1 cellular context compared by ENCODE assay signal in the genomic region with DNA sequence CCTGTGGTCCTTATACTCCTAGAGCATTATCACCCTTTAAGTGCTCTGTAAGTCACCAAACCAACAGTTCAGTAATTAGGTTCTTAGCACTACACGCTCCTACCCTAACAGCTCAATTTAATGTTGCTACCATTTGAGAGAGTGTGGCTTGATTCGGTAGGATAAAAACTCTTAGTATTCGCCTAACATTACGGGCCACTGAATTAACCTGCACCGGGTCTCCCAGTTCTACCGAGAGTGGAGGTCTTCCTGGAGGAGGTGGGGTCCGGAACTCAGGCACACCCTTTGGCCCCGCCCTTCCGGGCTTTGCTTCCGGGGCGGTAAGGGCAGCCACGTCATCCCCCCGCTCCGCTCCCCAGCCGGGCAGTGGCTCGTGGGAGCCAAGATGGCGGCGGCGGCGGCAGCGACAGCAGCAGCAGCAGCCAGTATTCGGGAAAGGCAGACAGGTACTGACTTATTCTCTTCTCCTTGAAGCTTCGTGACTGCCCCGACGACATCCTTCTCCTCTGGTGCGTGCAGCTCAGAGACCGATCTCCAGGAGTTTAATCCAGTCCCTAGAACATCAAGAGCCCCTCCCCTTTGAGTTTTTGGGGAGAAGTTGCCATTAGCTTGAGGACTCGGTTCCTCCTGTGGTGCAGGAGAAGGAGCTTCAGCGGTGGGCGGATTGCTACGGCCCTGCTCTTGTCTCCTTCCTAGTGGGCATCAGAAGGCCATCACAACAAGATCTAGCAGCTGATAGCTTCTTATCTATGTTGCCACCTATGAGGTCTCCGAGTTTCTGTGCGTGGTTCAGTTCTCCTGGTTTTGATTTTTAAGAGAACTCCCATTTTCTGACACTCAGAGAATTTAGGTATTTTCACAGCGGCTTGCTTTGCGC.
TF ChIP-seq lines count a peak whose summit lies in the region.

A gene with protein sequence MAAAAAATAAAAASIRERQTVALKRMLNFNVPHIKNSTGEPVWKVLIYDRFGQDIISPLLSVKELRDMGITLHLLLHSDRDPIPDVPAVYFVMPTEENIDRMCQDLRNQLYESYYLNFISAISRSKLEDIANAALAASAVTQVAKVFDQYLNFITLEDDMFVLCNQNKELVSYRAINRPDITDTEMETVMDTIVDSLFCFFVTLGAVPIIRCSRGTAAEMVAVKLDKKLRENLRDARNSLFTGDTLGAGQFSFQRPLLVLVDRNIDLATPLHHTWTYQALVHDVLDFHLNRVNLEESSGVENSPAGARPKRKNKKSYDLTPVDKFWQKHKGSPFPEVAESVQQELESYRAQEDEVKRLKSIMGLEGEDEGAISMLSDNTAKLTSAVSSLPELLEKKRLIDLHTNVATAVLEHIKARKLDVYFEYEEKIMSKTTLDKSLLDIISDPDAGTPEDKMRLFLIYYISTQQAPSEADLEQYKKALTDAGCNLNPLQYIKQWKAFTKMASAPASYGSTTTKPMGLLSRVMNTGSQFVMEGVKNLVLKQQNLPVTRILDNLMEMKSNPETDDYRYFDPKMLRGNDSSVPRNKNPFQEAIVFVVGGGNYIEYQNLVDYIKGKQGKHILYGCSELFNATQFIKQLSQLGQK (plus strand): TSS at position 366 of the 877 bp plus-strand sequence. CDS start 20 bp downstream, at position 386.

TF ChIP-seq in HEK293, 187 proteins besides CTCF, POLR2A, EP300 and RAD21 (continued from another document and continues in another):
- TF ChIP-seq, protein P1, sequence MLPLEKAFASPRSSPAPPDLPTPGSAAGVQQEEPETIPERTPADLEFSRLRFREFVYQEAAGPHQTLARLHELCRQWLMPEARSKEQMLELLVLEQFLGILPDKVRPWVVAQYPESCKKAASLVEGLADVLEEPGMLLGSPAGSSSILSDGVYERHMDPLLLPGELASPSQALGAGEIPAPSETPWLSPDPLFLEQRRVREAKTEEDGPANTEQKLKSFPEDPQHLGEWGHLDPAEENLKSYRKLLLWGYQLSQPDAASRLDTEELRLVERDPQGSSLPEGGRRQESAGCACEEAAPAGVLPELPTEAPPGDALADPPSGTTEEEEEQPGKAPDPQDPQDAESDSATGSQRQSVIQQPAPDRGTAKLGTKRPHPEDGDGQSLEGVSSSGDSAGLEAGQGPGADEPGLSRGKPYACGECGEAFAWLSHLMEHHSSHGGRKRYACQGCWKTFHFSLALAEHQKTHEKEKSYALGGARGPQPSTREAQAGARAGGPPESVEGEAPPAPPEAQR (tag by site-specific recombination; IDR thresholded peaks at IDR 0.05), result no peak
- TF ChIP-seq ZNF302 (tag by site-specific recombination; IDR thresholded peaks at IDR 0.05; ENCODE audit: low read depth), result no peak
- TF ChIP-seq RBAK (tag by site-specific recombination; IDR thresholded peaks at IDR 0.05), result no peak
- peak; percentile 97 for TF ChIP-seq KLF1 (tag by site-specific recombination; IDR thresholded peaks at IDR 0.05)
- TF ChIP-seq ZNF140 (tag by site-specific recombination; IDR thresholded peaks at IDR 0.05), result no peak
- TF ChIP-seq, protein P2, sequence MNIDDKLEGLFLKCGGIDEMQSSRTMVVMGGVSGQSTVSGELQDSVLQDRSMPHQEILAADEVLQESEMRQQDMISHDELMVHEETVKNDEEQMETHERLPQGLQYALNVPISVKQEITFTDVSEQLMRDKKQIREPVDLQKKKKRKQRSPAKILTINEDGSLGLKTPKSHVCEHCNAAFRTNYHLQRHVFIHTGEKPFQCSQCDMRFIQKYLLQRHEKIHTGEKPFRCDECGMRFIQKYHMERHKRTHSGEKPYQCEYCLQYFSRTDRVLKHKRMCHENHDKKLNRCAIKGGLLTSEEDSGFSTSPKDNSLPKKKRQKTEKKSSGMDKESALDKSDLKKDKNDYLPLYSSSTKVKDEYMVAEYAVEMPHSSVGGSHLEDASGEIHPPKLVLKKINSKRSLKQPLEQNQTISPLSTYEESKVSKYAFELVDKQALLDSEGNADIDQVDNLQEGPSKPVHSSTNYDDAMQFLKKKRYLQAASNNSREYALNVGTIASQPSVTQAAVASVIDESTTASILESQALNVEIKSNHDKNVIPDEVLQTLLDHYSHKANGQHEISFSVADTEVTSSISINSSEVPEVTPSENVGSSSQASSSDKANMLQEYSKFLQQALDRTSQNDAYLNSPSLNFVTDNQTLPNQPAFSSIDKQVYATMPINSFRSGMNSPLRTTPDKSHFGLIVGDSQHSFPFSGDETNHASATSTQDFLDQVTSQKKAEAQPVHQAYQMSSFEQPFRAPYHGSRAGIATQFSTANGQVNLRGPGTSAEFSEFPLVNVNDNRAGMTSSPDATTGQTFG (tag by site-specific recombination; IDR thresholded peaks at IDR 0.05; ENCODE audit: borderline replicate concordance), result no peak
- TF ChIP-seq, protein P3, sequence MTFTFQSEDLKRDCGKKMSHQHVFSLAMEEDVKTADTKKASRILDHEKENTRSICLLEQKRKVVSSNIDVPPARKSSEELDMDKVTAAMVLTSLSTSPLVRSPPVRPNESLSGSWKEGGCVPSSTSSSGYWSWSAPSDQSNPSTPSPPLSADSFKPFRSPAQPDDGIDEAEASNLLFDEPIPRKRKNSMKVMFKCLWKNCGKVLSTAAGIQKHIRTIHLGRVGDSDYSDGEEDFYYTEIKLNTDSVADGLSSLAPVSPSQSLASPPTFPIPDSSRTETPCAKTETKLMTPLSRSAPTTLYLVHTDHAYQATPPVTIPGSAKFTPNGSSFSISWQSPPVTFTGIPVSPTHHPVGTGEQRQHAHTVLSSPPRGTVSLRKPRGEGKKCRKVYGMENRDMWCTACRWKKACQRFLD (tag by site-specific recombination; IDR thresholded peaks at IDR 0.05), result no peak
- no peak for TF ChIP-seq ZNF221 (tag by site-specific recombination; IDR thresholded peaks at IDR 0.05; ENCODE audit: borderline replicate concordance)
- TF ChIP-seq SALL2 (tag by site-specific recombination; IDR thresholded peaks at IDR 0.05; ENCODE audit: borderline replicate concordance), result no peak
- TF ChIP-seq, protein P4, sequence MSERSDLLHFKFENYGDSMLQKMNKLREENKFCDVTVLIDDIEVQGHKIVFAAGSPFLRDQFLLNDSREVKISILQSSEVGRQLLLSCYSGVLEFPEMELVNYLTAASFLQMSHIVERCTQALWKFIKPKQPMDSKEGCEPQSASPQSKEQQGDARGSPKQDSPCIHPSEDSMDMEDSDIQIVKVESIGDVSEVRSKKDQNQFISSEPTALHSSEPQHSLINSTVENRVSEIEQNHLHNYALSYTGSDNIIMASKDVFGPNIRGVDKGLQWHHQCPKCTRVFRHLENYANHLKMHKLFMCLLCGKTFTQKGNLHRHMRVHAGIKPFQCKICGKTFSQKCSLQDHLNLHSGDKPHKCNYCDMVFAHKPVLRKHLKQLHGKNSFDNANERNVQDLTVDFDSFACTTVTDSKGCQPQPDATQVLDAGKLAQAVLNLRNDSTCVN (tag by site-specific recombination; optimal IDR thresholded peaks at IDR 0.05), result peak; percentile 14
- TF ChIP-seq IKZF3 (tag by site-specific recombination; IDR thresholded peaks at IDR 0.05), result no peak
- no peak for TF ChIP-seq ZNF621 (tag by site-specific recombination; IDR thresholded peaks at IDR 0.05)
- TF ChIP-seq ZNF707 (tag by site-specific recombination; IDR thresholded peaks at IDR 0.05), result no peak
- TF ChIP-seq ZFP37 (tag by site-specific recombination; IDR thresholded peaks at IDR 0.05), result no peak; the same call in 1 of the 2 replicates
- TF ChIP-seq, protein P5, sequence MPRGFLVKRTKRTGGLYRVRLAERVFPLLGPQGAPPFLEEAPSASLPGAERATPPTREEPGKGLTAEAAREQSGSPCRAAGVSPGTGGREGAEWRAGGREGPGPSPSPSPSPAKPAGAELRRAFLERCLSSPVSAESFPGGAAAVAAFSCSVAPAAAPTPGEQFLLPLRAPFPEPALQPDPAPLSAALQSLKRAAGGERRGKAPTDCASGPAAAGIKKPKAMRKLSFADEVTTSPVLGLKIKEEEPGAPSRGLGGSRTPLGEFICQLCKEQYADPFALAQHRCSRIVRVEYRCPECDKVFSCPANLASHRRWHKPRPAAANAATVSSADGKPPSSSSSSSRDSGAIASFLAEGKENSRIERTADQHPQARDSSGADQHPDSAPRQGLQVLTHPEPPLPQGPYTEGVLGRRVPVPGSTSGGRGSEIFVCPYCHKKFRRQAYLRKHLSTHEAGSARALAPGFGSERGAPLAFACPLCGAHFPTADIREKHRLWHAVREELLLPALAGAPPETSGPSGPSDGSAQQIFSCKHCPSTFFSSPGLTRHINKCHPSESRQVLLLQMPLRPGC (tag by site-specific recombination; IDR thresholded peaks at IDR 0.05), result no peak
- no peak for TF ChIP-seq ZNF114 (tag by site-specific recombination; IDR thresholded peaks at IDR 0.05)
- TF ChIP-seq EGR2 (tag by site-specific recombination; IDR thresholded peaks at IDR 0.05; ENCODE audit: low read depth), result 0 out of 2 replicates have a peak, but pooled peaks have one; percentile 14
- TF ChIP-seq, protein P6, sequence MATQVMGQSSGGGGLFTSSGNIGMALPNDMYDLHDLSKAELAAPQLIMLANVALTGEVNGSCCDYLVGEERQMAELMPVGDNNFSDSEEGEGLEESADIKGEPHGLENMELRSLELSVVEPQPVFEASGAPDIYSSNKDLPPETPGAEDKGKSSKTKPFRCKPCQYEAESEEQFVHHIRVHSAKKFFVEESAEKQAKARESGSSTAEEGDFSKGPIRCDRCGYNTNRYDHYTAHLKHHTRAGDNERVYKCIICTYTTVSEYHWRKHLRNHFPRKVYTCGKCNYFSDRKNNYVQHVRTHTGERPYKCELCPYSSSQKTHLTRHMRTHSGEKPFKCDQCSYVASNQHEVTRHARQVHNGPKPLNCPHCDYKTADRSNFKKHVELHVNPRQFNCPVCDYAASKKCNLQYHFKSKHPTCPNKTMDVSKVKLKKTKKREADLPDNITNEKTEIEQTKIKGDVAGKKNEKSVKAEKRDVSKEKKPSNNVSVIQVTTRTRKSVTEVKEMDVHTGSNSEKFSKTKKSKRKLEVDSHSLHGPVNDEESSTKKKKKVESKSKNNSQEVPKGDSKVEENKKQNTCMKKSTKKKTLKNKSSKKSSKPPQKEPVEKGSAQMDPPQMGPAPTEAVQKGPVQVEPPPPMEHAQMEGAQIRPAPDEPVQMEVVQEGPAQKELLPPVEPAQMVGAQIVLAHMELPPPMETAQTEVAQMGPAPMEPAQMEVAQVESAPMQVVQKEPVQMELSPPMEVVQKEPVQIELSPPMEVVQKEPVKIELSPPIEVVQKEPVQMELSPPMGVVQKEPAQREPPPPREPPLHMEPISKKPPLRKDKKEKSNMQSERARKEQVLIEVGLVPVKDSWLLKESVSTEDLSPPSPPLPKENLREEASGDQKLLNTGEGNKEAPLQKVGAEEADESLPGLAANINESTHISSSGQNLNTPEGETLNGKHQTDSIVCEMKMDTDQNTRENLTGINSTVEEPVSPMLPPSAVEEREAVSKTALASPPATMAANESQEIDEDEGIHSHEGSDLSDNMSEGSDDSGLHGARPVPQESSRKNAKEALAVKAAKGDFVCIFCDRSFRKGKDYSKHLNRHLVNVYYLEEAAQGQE (tag by site-specific recombination; IDR thresholded peaks at IDR 0.05), result 0 out of 2 replicates have a peak, but pooled peaks have one; percentile 24
- TF ChIP-seq YY1 (tag by site-specific recombination; IDR thresholded peaks at IDR 0.05), result peak; percentile 94
- TF ChIP-seq ZNF184 (tag by site-specific recombination; IDR thresholded peaks at IDR 0.05), result 0 out of 2 replicates have a peak, but pooled peaks have one; percentile 35
- peak; percentile 74 for TF ChIP-seq ZBTB17 (tag by site-specific recombination; IDR thresholded peaks at IDR 0.05)
- TF ChIP-seq, protein P7, sequence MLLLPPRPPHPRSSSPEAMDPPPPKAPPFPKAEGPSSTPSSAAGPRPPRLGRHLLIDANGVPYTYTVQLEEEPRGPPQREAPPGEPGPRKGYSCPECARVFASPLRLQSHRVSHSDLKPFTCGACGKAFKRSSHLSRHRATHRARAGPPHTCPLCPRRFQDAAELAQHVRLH (tag by site-specific recombination; IDR thresholded peaks at IDR 0.05), result peak; percentile 98
- no peak for TF ChIP-seq ZNF658 (tag by site-specific recombination; IDR thresholded peaks at IDR 0.05)
- TF ChIP-seq ZNF274 (IDR thresholded peaks at IDR 0.05; ENCODE audit: low read length), result no peak
- TF ChIP-seq ZNF274 (tag by site-specific recombination; IDR thresholded peaks at IDR 0.05; ENCODE audit: borderline replicate concordance), result no peak
- TF ChIP-seq ZNF121 (tag by site-specific recombination; IDR thresholded peaks at IDR 0.05), result no peak
- no peak for TF ChIP-seq ZNF776 (tag by site-specific recombination; IDR thresholded peaks at IDR 0.05; ENCODE audit: borderline replicate concordance)
- no peak; the same call in 1 of the 2 replicates for TF ChIP-seq ZIC2 (tag by site-specific recombination; IDR thresholded peaks at IDR 0.05)
- TF ChIP-seq ZNF324 (tag by site-specific recombination; IDR thresholded peaks at IDR 0.05), result peak; percentile 81; the same call in 1 of the 2 replicates
- no peak for TF ChIP-seq ZBTB48 (tag by site-specific recombination; IDR thresholded peaks at IDR 0.05)
- no peak for TF ChIP-seq ZNF223 (tag by site-specific recombination; IDR thresholded peaks at IDR 0.05)
- TF ChIP-seq, protein P8, sequence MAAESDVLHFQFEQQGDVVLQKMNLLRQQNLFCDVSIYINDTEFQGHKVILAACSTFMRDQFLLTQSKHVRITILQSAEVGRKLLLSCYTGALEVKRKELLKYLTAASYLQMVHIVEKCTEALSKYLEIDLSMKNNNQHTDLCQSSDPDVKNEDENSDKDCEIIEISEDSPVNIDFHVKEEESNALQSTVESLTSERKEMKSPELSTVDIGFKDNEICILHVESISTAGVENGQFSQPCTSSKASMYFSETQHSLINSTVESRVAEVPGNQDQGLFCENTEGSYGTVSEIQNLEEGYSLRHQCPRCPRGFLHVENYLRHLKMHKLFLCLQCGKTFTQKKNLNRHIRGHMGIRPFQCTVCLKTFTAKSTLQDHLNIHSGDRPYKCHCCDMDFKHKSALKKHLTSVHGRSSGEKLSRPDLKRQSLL (tag by site-specific recombination; IDR thresholded peaks at IDR 0.05), result no peak
- TF ChIP-seq SP3 (tag by site-specific recombination; IDR thresholded peaks at IDR 0.05), result peak; percentile 95
- TF ChIP-seq OVOL3 (tag by site-specific recombination; IDR thresholded peaks at IDR 0.05), result no peak; the same call in 1 of the 2 replicates
- peak; percentile 62; the same call in 1 of the 2 replicates for TF ChIP-seq ZNF660 (tag by site-specific recombination; IDR thresholded peaks at IDR 0.05)
- TF ChIP-seq ZSCAN30 (tag by site-specific recombination; IDR thresholded peaks at IDR 0.05), result peak; percentile 69
- TF ChIP-seq, protein P9, sequence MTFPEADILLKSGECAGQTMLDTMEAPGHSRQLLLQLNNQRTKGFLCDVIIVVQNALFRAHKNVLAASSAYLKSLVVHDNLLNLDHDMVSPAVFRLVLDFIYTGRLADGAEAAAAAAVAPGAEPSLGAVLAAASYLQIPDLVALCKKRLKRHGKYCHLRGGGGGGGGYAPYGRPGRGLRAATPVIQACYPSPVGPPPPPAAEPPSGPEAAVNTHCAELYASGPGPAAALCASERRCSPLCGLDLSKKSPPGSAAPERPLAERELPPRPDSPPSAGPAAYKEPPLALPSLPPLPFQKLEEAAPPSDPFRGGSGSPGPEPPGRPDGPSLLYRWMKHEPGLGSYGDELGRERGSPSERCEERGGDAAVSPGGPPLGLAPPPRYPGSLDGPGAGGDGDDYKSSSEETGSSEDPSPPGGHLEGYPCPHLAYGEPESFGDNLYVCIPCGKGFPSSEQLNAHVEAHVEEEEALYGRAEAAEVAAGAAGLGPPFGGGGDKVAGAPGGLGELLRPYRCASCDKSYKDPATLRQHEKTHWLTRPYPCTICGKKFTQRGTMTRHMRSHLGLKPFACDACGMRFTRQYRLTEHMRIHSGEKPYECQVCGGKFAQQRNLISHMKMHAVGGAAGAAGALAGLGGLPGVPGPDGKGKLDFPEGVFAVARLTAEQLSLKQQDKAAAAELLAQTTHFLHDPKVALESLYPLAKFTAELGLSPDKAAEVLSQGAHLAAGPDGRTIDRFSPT (tag by site-specific recombination; IDR thresholded peaks at IDR 0.05), result no peak
